ENCODE assay signal across 19 cellular contexts in the genomic region with DNA sequence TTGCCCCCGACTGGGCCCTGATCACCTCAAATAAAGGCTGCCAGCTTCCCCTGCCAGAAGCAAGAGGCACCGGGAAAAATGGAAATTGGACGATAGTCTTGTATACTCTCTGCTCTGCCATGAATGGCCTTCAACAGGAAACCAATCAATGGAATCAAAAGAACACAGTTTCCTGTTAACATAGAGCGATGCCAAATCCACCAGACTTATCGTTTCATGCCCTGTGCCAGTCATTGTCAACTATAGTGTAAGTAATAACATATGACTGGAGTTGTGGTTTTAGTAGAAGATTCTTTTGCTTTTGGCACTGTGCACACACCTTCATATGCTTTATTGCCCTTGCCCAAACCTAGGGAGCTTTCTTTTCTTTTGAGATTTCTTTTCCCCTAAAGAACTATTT.
A peak's percentile ranks its signal among the peaks of the same experiment; 100 is the strongest.
DNase-seq lines count a peak whose midpoint lies in the region; ATAC-seq and FAIRE-seq lines count a peak whose summit lies in the region.
"Had no signal": no experiment of that assay in that cellular context is flagged by ENCODE, and none has a peak within 500 bp of the region (broad histone marks: within the 10 kb centered on the region; RNA-seq: fewer than 3 reads in every experiment).

No MANE protein-coding gene starts in this region.

- no peaks in the 10 kb centered on the region for H3K36me3 Mint-ChIP-seq in activated naive CD4-positive, alpha-beta T cell treated with anti-CD3 and anti-CD28 coated beads for 36 hours (ENCODE audit: low read depth)
- H3K36me3 Mint-ChIP-seq: mesothelial cell of epicardium had no signal

- peaks cover 15% of the 10 kb centered on the region for H3K27me3 Mint-ChIP-seq in activated naive CD4-positive, alpha-beta T cell treated with anti-CD3 and anti-CD28 coated beads for 36 hours (ENCODE audit: low read depth)

- DNase-seq in activated naive CD4-positive, alpha-beta T cell treated with anti-CD3 and anti-CD28 coated beads for 36 hours, result peak; percentile 21
- no peak for DNase-seq in activated naive CD4-positive, alpha-beta T cell treated with anti-CD3 and anti-CD28 coated beads, Interleukin-2, amount 50 U/mL, for 16 hours
- DNase-seq in RPMI7951 (ENCODE audit: low read depth) (peak; percentile 50), dermis microvascular lymphatic vessel endothelial cell (ENCODE audit: low read depth in 2 of 2) (peak; percentile 78 to 95), frontal cortex (ENCODE audit: low spot score in 2 of 2) (no peak)
- no peak for DNase-seq in activated CD8-positive, alpha-beta memory T cell treated with anti-CD3 and anti-CD28 coated beads, Interleukin-2, amount 50 U/mL, for 48 hours
- DNase-seq: activated CD4-positive, alpha-beta T cell treated with anti-CD3 and anti-CD28 coated beads, Interleukin-2, amount 50 U/mL, for 48 hours; activated effector memory CD4-positive, alpha-beta T cell treated with anti-CD3 and anti-CD28 coated beads, Interleukin-2, amount 50 U/mL, for 16 hours; aorta; Calu3; effector memory CD4-positive, alpha-beta T cell; NCI-H526; occipital lobe; RPMI8226 had no signal

- intact Hi-C loops in activated naive CD4-positive, alpha-beta T cell treated with anti-CD3 and anti-CD28 coated beads for 36 hours (cut with micrococcal nuclease), result loop anchor here (10.0 kb wide), 1 partner anchor 411 kb away; no protein-coding TSS in a partner anchor

- H3K9me3 ChIP-seq in thymus (ENCODE audit: control insufficient read depth), result no peaks in the 10 kb centered on the region
- H3K9me3 ChIP-seq: gastroesophageal sphincter had no signal

- H3K27me3 ChIP-seq in thymus (ENCODE audit: control insufficient read depth, insufficient read depth), result peaks cover 4% of the 10 kb centered on the region
- H3K27me3 ChIP-seq: gastroesophageal sphincter had no signal

- no peaks in the 10 kb centered on the region for H3K9me3 Mint-ChIP-seq in activated naive CD4-positive, alpha-beta T cell treated with anti-CD3 and anti-CD28 coated beads for 36 hours
- H3K9me3 Mint-ChIP-seq: mesothelial cell of epicardium had no signal

- peak overlapping the region; percentile 67 for H3K27ac Mint-ChIP-seq in activated naive CD4-positive, alpha-beta T cell treated with anti-CD3 and anti-CD28 coated beads for 36 hours
- H3K27ac Mint-ChIP-seq: mesothelial cell of epicardium had no signal

- H3K4me1 Mint-ChIP-seq in activated naive CD4-positive, alpha-beta T cell treated with anti-CD3 and anti-CD28 coated beads for 36 hours (ENCODE audit: low read depth), result peaks cover 34% of the 10 kb centered on the region

- WGBS in thymus, result 18% methylated on average over 5 of the region's 5 CpGs

- no peaks in the 10 kb centered on the region for H3K4me1 ChIP-seq in thymus (ENCODE audit: control insufficient read depth, insufficient read depth, low read length)

- peak overlapping the region; percentile 26 for H3K27ac ChIP-seq in thymus (ENCODE audit: low read depth)
- H3K27ac ChIP-seq: gastroesophageal sphincter had no signal

- no peak for ATAC-seq in HG03039 (IDR thresholded peaks at IDR 0.05; ENCODE audit: unreplicated experiment)
- ATAC-seq: gastroesophageal sphincter had no signal

- H3K4me3 Mint-ChIP-seq in activated naive CD4-positive, alpha-beta T cell treated with anti-CD3 and anti-CD28 coated beads for 36 hours, result no peak overlapping the region
- H3K4me3 Mint-ChIP-seq: mesothelial cell of epicardium had no signal

- H3K4me3 ChIP-seq in thymus (ENCODE audit: low read length), result no peak overlapping the region
- H3K4me3 ChIP-seq: gastroesophageal sphincter, smooth muscle cell had no signal

- CTCF ChIA-PET in activated naive CD4-positive, alpha-beta T cell treated with anti-CD3 and anti-CD28 coated beads for 36 hours (lab: Charles Lee), result interaction anchor here (0.6 to 1.4 kb wide), 2 partner anchors 8 to 155 kb away, joined by 3 to 4 read pairs; no protein-coding TSS in a partner anchor

- FAIRE-seq in frontal cortex (lab: Jason Lieb, UNC), result no peak

- H3K36me3 ChIP-seq in thymus (ENCODE audit: control insufficient read depth, insufficient read depth), result no peaks in the 10 kb centered on the region
- H3K36me3 ChIP-seq: gastroesophageal sphincter had no signal

Comparison
In these comparisons a context has a peak if more than half of its experiments do, and no peak if none do; other contexts are left out.
1. DNase-seq: peak in activated naive CD4-positive, alpha-beta T cell treated with anti-CD3 and anti-CD28 coated beads for 36 hours (single experiment), RPMI7951 (single experiment) and dermis microvascular lymphatic vessel endothelial cell (2 of 2); none in activated naive CD4-positive, alpha-beta T cell treated with anti-CD3 and anti-CD28 coated beads, Interleukin-2, amount 50 U/mL, for 16 hours (single experiment), frontal cortex (0 of 2) and activated CD8-positive, alpha-beta memory T cell treated with anti-CD3 and anti-CD28 coated beads, Interleukin-2, amount 50 U/mL, for 48 hours (single experiment).